8 cellular contexts compared by ENCODE assay signal in genomic region chr11:72112541-72113136, GRCh38.
DNase-seq lines count a peak whose midpoint lies in the region; ATAC-seq and FAIRE-seq lines count a peak whose summit lies in the region.

Gene ANAPC15, minus strand, starts transcription at chr11:72112695. Its CDS starts 1,419 bp downstream, at chr11:72111276.

- DNase-seq in Ammon's horn (ENCODE audit: low spot score) (peak; percentile 98), GM19239 (ENCODE audit: insufficient read length, low spot score) (peak; percentile 79), NCI-H524 treated with DMSO at 0.1 percent for 48 hours (lab: John Stamatoyannopoulos, UW) (peak; percentile 91)
- DNase-seq in activated CD4-positive, alpha-beta T cell treated with anti-CD3 and anti-CD28 coated beads for 48 hours: peak; percentile 99
- DNase-seq in stimulated activated CD4-positive, alpha-beta T cell treated with anti-CD3 and anti-CD28 coated beads, Interleukin-1b, Interleukin-23, amount 100 ng/mL, for 4 hours (ENCODE audit: low read depth in 2 of 2): peak; percentile 92 to 97

- H3K27ac ChIP-seq in layer of hippocampus (ENCODE audit: low read depth, low read length): peak within 1 kb of the TSS; percentile 100

- FAIRE-seq in GM19239 (lab: Jason Lieb, UNC): no peak
- FAIRE-seq in colon (lab: Jason Lieb, UNC): peak; percentile 45

- H3K27me3 ChIP-seq in layer of hippocampus (ENCODE audit: control insufficient read depth, insufficient read depth, low read length): no peaks in the 10 kb centered on the region

- ATAC-seq in HG03457 (IDR thresholded peaks at IDR 0.05; ENCODE audit: unreplicated experiment): peak; percentile 45

Comparison
In these comparisons a context has a peak if more than half of its experiments do, and no peak if none do; other contexts are left out.
1. Peak in every context shown above with its lines: DNase-seq, ATAC-seq and H3K27ac ChIP-seq.